In genomic region chr9:98191615-98192502, GRCh38 we compare ENCODE assay signal across 8 cellular contexts. TPM values are rescaled to one million over a fixed set of nuclear protein-coding genes. Genes with fewer than 3 reads are reported as not detected.
DNase-seq lines count a peak whose midpoint lies in the region; TF ChIP-seq lines count a peak whose summit lies in the region.

No MANE protein-coding gene starts in this region.

- H3K4me3 ChIP-seq in fibroblast of pulmonary artery (replicated peaks; ENCODE audit: low read depth, low read length): peak overlapping the region; percentile 65

- peak overlapping the region; percentile 68 for H3K27ac ChIP-seq in KOPT-K1 (ENCODE audit: low read depth, low read length, poor library complexity, severe bottlenecking)

- H3K4me3 Mint-ChIP-seq in activated T-cell treated with anti-CD3 and anti-CD28 coated beads, Interleukin-2, amount 50 U/mL, for 24 hours: peak overlapping the region; percentile 78
- peak overlapping the region; percentile 66 for H3K4me3 Mint-ChIP-seq in osteocyte (ENCODE audit: unreplicated experiment)

- no peaks in the 10 kb centered on the region for H3K27me3 Mint-ChIP-seq in activated T-cell treated with anti-CD3 and anti-CD28 coated beads, Interleukin-2, amount 50 U/mL, for 24 hours
- no peaks in the 10 kb centered on the region for H3K27me3 Mint-ChIP-seq in osteocyte (ENCODE audit: unreplicated experiment)

- H3K36me3 ChIP-seq in KOPT-K1 (ENCODE audit: insufficient read depth, low read length): no peaks in the 10 kb centered on the region

- peaks cover 42% of the 10 kb centered on the region for H3K4me1 Mint-ChIP-seq in activated T-cell treated with anti-CD3 and anti-CD28 coated beads, Interleukin-2, amount 50 U/mL, for 24 hours (ENCODE audit: low read depth)
- peaks cover 5% of the 10 kb centered on the region for H3K4me1 Mint-ChIP-seq in osteocyte (ENCODE audit: unreplicated experiment)

- no peak overlapping the region for H3K27ac Mint-ChIP-seq in activated T-cell treated with anti-CD3 and anti-CD28 coated beads, Interleukin-2, amount 50 U/mL, for 24 hours
- no peak overlapping the region for H3K27ac Mint-ChIP-seq in osteocyte (ENCODE audit: unreplicated experiment)

- TF ChIP-seq CTCF in fibroblast of pulmonary artery (IDR thresholded peaks at IDR 0.05; ENCODE audit: low read length, missing control alignments) (no peak), osteocyte (IDR thresholded peaks at IDR 0.05) (no peak)

- H3K36me3 Mint-ChIP-seq in activated T-cell treated with anti-CD3 and anti-CD28 coated beads, Interleukin-2, amount 50 U/mL, for 24 hours (ENCODE audit: low read depth): no peaks in the 10 kb centered on the region
- H3K36me3 Mint-ChIP-seq in osteocyte (ENCODE audit: unreplicated experiment): no peaks in the 10 kb centered on the region

- peak; percentile 28 for DNase-seq in NCI-H1436 (lab: John Stamatoyannopoulos, UW)
- DNase-seq in NCI-H1436 treated with DMSO at 0.1 percent for 48 hours (lab: John Stamatoyannopoulos, UW): no peak
- DNase-seq in activated T-cell treated with anti-CD3 and anti-CD28 coated beads, Interleukin-2, amount 50 U/mL, for 24 hours: peak; percentile 65
- no peak for DNase-seq in fibroblast of pulmonary artery (ENCODE audit: low read depth)
- DNase-seq in osteocyte (ENCODE audit: extremely low spot score, unreplicated experiment): no peak
- no peak for DNase-seq in GM19240 (ENCODE audit: insufficient read length, low spot score)
- no peak for DNase-seq in NCI-H774 (lab: John Stamatoyannopoulos, UW)

- no peaks in the 10 kb centered on the region for H3K9me3 ChIP-seq in KOPT-K1 (ENCODE audit: insufficient read depth, low read length, poor library complexity, severe bottlenecking)

- no peaks in the 10 kb centered on the region for H3K9me3 Mint-ChIP-seq in activated T-cell treated with anti-CD3 and anti-CD28 coated beads, Interleukin-2, amount 50 U/mL, for 24 hours
- no peaks in the 10 kb centered on the region for H3K9me3 Mint-ChIP-seq in osteocyte (ENCODE audit: unreplicated experiment)

RNA-seq across cellular contexts. Expression of gene CORO2A, which starts 0.6 kb away (rescaled TPM):
- total RNA-seq in osteocyte: 1.6 and 1.8 TPM in 2 replicates

Comparison
In these comparisons a context has a peak if more than half of its experiments do, and no peak if none do; other contexts are left out.
1. DNase-seq: peak in NCI-H1436 (single experiment) and activated T-cell treated with anti-CD3 and anti-CD28 coated beads, Interleukin-2, amount 50 U/mL, for 24 hours (single experiment); none in NCI-H1436 treated with DMSO at 0.1 percent for 48 hours (single experiment), fibroblast of pulmonary artery (single experiment), osteocyte (single experiment), GM19240 (single experiment) and NCI-H774 (single experiment).